8 cellular contexts compared by ENCODE assay signal in the genomic region with DNA sequence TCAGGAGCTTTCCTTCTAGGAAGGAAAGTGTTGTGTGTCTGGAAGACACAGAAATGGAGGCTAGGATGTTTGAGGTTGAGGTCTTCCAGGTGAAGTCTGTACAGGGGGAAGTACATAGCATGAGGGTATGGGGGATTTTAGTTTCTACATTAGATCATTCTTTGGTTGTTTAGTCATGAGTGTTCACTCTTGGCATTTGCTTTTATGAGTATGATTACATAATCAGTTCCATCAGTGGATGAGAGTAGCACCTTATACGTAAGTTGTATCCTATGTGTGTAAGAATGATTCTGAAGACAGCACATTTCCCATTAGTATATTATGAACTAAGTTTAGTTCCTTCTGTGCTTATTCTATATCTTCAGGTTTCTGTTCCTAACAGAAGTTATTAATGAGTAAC. TPM values are rescaled to one million over a fixed set of nuclear protein-coding genes. Genes with fewer than 3 reads are reported as not detected.
DNase-seq lines count a peak whose midpoint lies in the region; ATAC-seq and TF ChIP-seq lines count a peak whose summit lies in the region.

No MANE protein-coding gene starts in this region.

- H3K4me3 Mint-ChIP-seq in T-helper 17 cell: peak overlapping the region; percentile 88

- H3K4me1 ChIP-seq in heart left ventricle: peaks cover 0 to 52% (median 25%) of the 10 kb centered on the region in 12 donors
- peaks cover 0 to 58% (median 34%) of the 10 kb centered on the region in 9 donors for H3K4me1 ChIP-seq in heart right ventricle
- peaks cover 13% of the 10 kb centered on the region for H3K4me1 ChIP-seq in hepatocyte (ENCODE audit: insufficient read depth)
- H3K4me1 ChIP-seq in vagina: peaks cover 39% of the 10 kb centered on the region

- H3K9me3 ChIP-seq in heart left ventricle (peaks cover 0 to 7% (median 0%) of the 10 kb centered on the region in 12 donors), heart right ventricle (peaks cover 0 to 9% (median 0%) of the 10 kb centered on the region in 11 donors), T-helper 17 cell (ENCODE audit: control insufficient read depth, low read length, poor library complexity, severe bottlenecking) (no peaks in the 10 kb centered on the region), hepatocyte (ENCODE audit: low read depth) (peaks cover 6% of the 10 kb centered on the region), vagina (no peaks in the 10 kb centered on the region)

- H3K9me2 ChIP-seq in hepatocyte (replicated peaks; ENCODE audit: insufficient read depth): no peaks in the 10 kb centered on the region

- H3K27ac ChIP-seq in heart left ventricle (no peak overlapping the region), heart right ventricle (peak overlapping the region in 1 of 10 donors; percentile 88), hepatocyte (peak overlapping the region; percentile 93), vagina (no peak overlapping the region)

- H3K4me3 ChIP-seq in heart left ventricle: peak overlapping the region in 8 of 12 donors; percentile 68 to 91 (median 73)
- H3K4me3 ChIP-seq in heart right ventricle: peak overlapping the region in 5 of 10 donors; percentile 68 to 82 (median 72)
- H3K4me3 ChIP-seq in hepatocyte: peak overlapping the region; percentile 61
- peak overlapping the region; percentile 72 to 83 for H3K4me3 ChIP-seq in vagina

- H3K4me2 ChIP-seq in hepatocyte: peak overlapping the region; percentile 75

- H3K27ac Mint-ChIP-seq in T-helper 17 cell: peak overlapping the region; percentile 0

- no peaks in the 10 kb centered on the region for H3K36me3 Mint-ChIP-seq in T-helper 17 cell (ENCODE audit: low read depth)

- H3K27me3 Mint-ChIP-seq in T-helper 17 cell: no peaks in the 10 kb centered on the region

- H3K27me3 ChIP-seq in heart left ventricle (no peaks in the 10 kb centered on the region), heart right ventricle (no peaks in the 10 kb centered on the region), hepatocyte (peaks cover 3% of the 10 kb centered on the region), vagina (no peaks in the 10 kb centered on the region)

- intact Hi-C loops in heart left ventricle (cut with DNase I): loop anchor here in 9 of 10 donors (5.0 to 10.0 kb wide), 12 partner anchors 131 to 463 kb away; a partner anchor contains a TSS
- intact Hi-C loops in heart right ventricle (cut with DNase I): loop anchor here in 8 of 10 donors (5.0 to 10.0 kb wide), 10 partner anchors 131 to 463 kb away; a partner anchor contains a TSS
- intact Hi-C loops in vagina (cut with DNase I): loop anchor here (10.0 kb wide), 1 partner anchor 113 kb away; no protein-coding TSS in a partner anchor

- H3K36me3 ChIP-seq in heart left ventricle (no peaks in the 10 kb centered on the region), heart right ventricle (no peaks in the 10 kb centered on the region), hepatocyte (replicated peaks; ENCODE audit: insufficient read depth, low read depth) (no peaks in the 10 kb centered on the region), vagina (no peaks in the 10 kb centered on the region)

- peaks cover 60% of the 10 kb centered on the region for H3K79me2 ChIP-seq in hepatocyte

- no peak for DNase-seq in heart left ventricle
- DNase-seq in heart right ventricle: no peak
- no peak for DNase-seq in T-helper 17 cell
- DNase-seq in hepatocyte (ENCODE audit: low spot score): no peak
- no peak for DNase-seq in vagina (ENCODE audit: extremely low spot score in 2 of 2)
- DNase-seq in NCI-H1694 (lab: John Stamatoyannopoulos, UW): no peak

- H2AFZ ChIP-seq in hepatocyte: no peak overlapping the region

- H4K20me1 ChIP-seq in hepatocyte (ENCODE audit: insufficient read depth, poor library complexity, severe bottlenecking): peaks cover 30% of the 10 kb centered on the region

- TF ChIP-seq CTCF in heart left ventricle (IDR thresholded peaks at IDR 0.05) (no peak), heart right ventricle (IDR thresholded peaks at IDR 0.05) (no peak), hepatocyte (IDR thresholded peaks at IDR 0.05; ENCODE audit: poor library complexity) (no peak), vagina (IDR thresholded peaks at IDR 0.05) (no peak)

- peaks cover 37% of the 10 kb centered on the region for H3K4me1 Mint-ChIP-seq in T-helper 17 cell

- WGBS in heart left ventricle, 4 donors: 88 to 97% (median 95%) methylated on average over 1 of the region's 1 CpG
- 92 to 95% methylated on average over 1 of the region's 1 CpG for WGBS in heart right ventricle, 2 donors
- WGBS in hepatocyte (ENCODE audit: low lambda C conversion rate, missing lambda C conversion rate): 93% methylated on average over 1 of the region's 1 CpG

- ATAC-seq in heart left ventricle (no peak), heart right ventricle (no peak), T-helper 17 cell (no peak), GM19463 (IDR thresholded peaks at IDR 0.05; ENCODE audit: unreplicated experiment) (no peak), GM19397 (IDR thresholded peaks at IDR 0.05; ENCODE audit: unreplicated experiment) (no peak)

- TF ChIP-seq POLR2A in heart left ventricle (IDR thresholded peaks at IDR 0.05): no peak
- no peak for TF ChIP-seq POLR2A in vagina (IDR thresholded peaks at IDR 0.05)

RNA-seq across cellular contexts. Expression of a gene that starts 1.9 kb away (rescaled TPM):
- total RNA-seq in heart left ventricle: 10 to 100 TPM; 14.6 to 45.2 (median 31.4) TPM
- polyA plus RNA-seq in heart left ventricle: 10 to 100 TPM in 1 of 2 donors, 1 to 10 TPM in 1; 4.3 to 19.5 TPM
- 10 to 100 TPM; 29.0 to 39.9 (median 33.4) TPM for total RNA-seq in heart right ventricle
- 10 to 100 TPM in 1 of 2 donors, 1 to 10 TPM in 1; 4.1 to 10.2 TPM for polyA plus RNA-seq in heart right ventricle
- total RNA-seq in T-helper 17 cell: 10 to 100 TPM; 21.2 to 31.5 TPM
- 30.4 TPM in 2 replicates for total RNA-seq in hepatocyte
- 25.3 and 28.9 TPM in 2 replicates for polyA plus RNA-seq in hepatocyte
- 31.9 TPM for total RNA-seq in vagina
